ENCODE assay signal across 11 cellular contexts in the genomic region with DNA sequence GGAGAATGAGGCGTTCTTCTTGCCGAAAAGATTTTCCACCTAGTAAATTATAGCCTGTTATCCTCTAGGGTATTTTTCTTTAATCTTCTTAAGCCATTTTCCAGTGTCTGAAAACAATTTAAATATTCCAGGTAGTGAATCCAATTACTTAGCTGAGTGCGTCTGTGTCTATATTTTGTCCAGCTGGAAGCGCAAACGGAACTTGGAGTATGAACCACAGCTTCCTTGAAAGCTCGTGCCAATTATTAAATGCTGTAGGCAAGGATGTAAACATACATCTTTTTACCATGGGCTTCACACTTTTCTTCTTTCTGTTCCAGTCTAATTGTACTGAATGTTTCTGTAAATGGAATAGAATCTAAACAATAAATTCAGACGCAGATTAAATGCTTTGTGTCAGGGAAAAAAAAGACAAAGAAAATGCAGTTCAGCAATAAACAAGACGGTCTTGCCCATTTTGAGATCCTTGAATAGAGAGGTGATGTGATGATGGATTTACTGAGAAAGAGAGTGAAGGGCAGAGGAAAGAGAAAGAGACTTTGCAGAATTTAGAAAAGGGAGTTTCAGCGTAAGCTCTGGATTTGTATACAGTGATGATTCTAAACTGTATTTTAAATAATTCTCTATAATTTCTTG. TPM values are rescaled to one million over a fixed set of nuclear protein-coding genes. Genes with fewer than 3 reads are reported as not detected.
DNase-seq lines count a peak whose midpoint lies in the region; ATAC-seq lines count a peak whose summit lies in the region.
"Had no signal": no experiment of that assay in that cellular context is flagged by ENCODE, and none has a peak within 500 bp of the region (broad histone marks: within the 10 kb centered on the region; RNA-seq: fewer than 3 reads in every experiment).

No MANE protein-coding gene starts in this region.

- H3K27ac ChIP-seq in stomach smooth muscle (ENCODE audit: low read length), result peak overlapping the region; percentile 60

- H3K9me3 Mint-ChIP-seq in activated T-cell treated with anti-CD3 and anti-CD28 coated beads, Interleukin-2, amount 50 U/mL, for 4 hours, result no peaks in the 10 kb centered on the region
- H3K9me3 Mint-ChIP-seq: activated B cell treated with CpG ODN at 0.5 μM for 24 hours; activated naive CD8-positive, alpha-beta T cell treated with anti-CD3 and anti-CD28 coated beads, Interleukin-2, amount 10 ng/mL, durations not matched to agents 7 days and 5 days had no signal

- H3K36me3 ChIP-seq in adipocyte (ENCODE audit: control insufficient read depth, insufficient read depth, low read length, severe bottlenecking), result no peaks in the 10 kb centered on the region
- no peaks in the 10 kb centered on the region for H3K36me3 ChIP-seq in stomach smooth muscle (ENCODE audit: control insufficient read depth in 2 of 2, insufficient read depth in 2 of 2, low read length in 2 of 2)

- H3K4me3 ChIP-seq in adipocyte (ENCODE audit: low read length) (peak overlapping the region; percentile 83), stomach smooth muscle (ENCODE audit: low read length in 2 of 2) (peak overlapping the region; percentile 90 to 91)

- peaks cover 21% of the 10 kb centered on the region for H3K4me1 Mint-ChIP-seq in activated T-cell treated with anti-CD3 and anti-CD28 coated beads, Interleukin-2, amount 50 U/mL, for 4 hours (ENCODE audit: low read depth)
- H3K4me1 Mint-ChIP-seq: activated naive CD8-positive, alpha-beta T cell treated with anti-CD3 and anti-CD28 coated beads, Interleukin-2, amount 10 ng/mL, durations not matched to agents 7 days and 5 days had no signal

- ATAC-seq in activated T-cell treated with anti-CD3 and anti-CD28 coated beads, Interleukin-2, amount 50 U/mL, for 4 hours, result no peak

- H3K9ac ChIP-seq in adipocyte (ENCODE audit: low read length), result no peak overlapping the region
- H3K9ac ChIP-seq in stomach smooth muscle (ENCODE audit: low read length in 2 of 2), result peak overlapping the region; percentile 71 to 80

- H3K36me3 Mint-ChIP-seq in activated T-cell treated with anti-CD3 and anti-CD28 coated beads, Interleukin-2, amount 50 U/mL, for 4 hours (ENCODE audit: insufficient read depth), result no peaks in the 10 kb centered on the region
- H3K36me3 Mint-ChIP-seq: activated naive CD8-positive, alpha-beta T cell treated with anti-CD3 and anti-CD28 coated beads, Interleukin-2, amount 10 ng/mL, durations not matched to agents 7 days and 5 days had no signal

- no peak for DNase-seq in activated T-cell treated with anti-CD3 and anti-CD28 coated beads, Interleukin-2, amount 50 U/mL, for 4 hours
- DNase-seq in activated T-cell treated with anti-CD3 and anti-CD28 coated beads for 4 hours (no peak), adipocyte (ENCODE audit: low read depth) (no peak), lung microvascular endothelial cell (ENCODE audit: low read depth in 2 of 2) (peak; percentile 31 to 77), epidermal melanocyte (ENCODE audit: insufficient read length, low spot score) (no peak), HCEC 1CT (no peak)
- DNase-seq in activated CD4-positive, alpha-beta T cell treated with anti-CD3 and anti-CD28 coated beads, Interleukin-2, amount 50 U/mL, for 48 hours, result no peak
- DNase-seq: activated B cell treated with CpG ODN at 0.5 μM for 24 hours; activated naive CD8-positive, alpha-beta T cell treated with anti-CD3 and anti-CD28 coated beads, Interleukin-2, amount 10 ng/mL, durations not matched to agents 7 days and 5 days; NCI-H1436 treated with DMSO at 0.1 percent for 48 hours had no signal

- H3K27me3 ChIP-seq in adipocyte (replicated peaks; ENCODE audit: control insufficient read depth, insufficient read depth, low read length) (no peaks in the 10 kb centered on the region), stomach smooth muscle (ENCODE audit: control insufficient read depth in 1 of 2, insufficient read depth in 2 of 2, low read length in 2 of 2) (no peaks in the 10 kb centered on the region)

- H3K9me3 ChIP-seq in adipocyte (ENCODE audit: control insufficient read depth, low read length) (no peaks in the 10 kb centered on the region), stomach smooth muscle (ENCODE audit: control insufficient read depth in 2 of 2, low read length in 2 of 2) (no peaks in the 10 kb centered on the region)

- H3K4me1 ChIP-seq in adipocyte (ENCODE audit: control insufficient read depth, insufficient read depth, low read length), result peaks cover 5% of the 10 kb centered on the region
- peaks cover 16% of the 10 kb centered on the region for H3K4me1 ChIP-seq in stomach smooth muscle (ENCODE audit: control insufficient read depth, insufficient read depth, low read length)

- H3K4me3 Mint-ChIP-seq in activated T-cell treated with anti-CD3 and anti-CD28 coated beads, Interleukin-2, amount 50 U/mL, for 4 hours, result peak overlapping the region; percentile 81

- H3K27me3 Mint-ChIP-seq in activated T-cell treated with anti-CD3 and anti-CD28 coated beads, Interleukin-2, amount 50 U/mL, for 4 hours (ENCODE audit: low read depth), result peaks cover 25% of the 10 kb centered on the region

RNA-seq across cellular contexts. Expression of a gene that starts 1.9 kb away (rescaled TPM):
- total RNA-seq in activated T-cell treated with anti-CD3 and anti-CD28 coated beads, Interleukin-2, amount 50 U/mL, for 4 hours, result 1 to 10 TPM in 2 of 3 donors, under 1 TPM in 1; 0.91 to 6.0 (median 2.8) TPM
- 11.8 and 12.3 TPM in 2 replicates for total RNA-seq in lung microvascular endothelial cell

Comparison
In these comparisons a context has a peak if more than half of its experiments do, and no peak if none do; other contexts are left out.
1. DNase-seq: peak in lung microvascular endothelial cell (2 of 2); none in activated T-cell treated with anti-CD3 and anti-CD28 coated beads, Interleukin-2, amount 50 U/mL, for 4 hours (single experiment), activated T-cell treated with anti-CD3 and anti-CD28 coated beads for 4 hours (single experiment), adipocyte (single experiment), epidermal melanocyte (single experiment), activated CD4-positive, alpha-beta T cell treated with anti-CD3 and anti-CD28 coated beads, Interleukin-2, amount 50 U/mL, for 48 hours (0 of 2) and HCEC 1CT (single experiment).